Comparison of ENCODE assay signal across 8 cellular contexts in the genomic region with DNA sequence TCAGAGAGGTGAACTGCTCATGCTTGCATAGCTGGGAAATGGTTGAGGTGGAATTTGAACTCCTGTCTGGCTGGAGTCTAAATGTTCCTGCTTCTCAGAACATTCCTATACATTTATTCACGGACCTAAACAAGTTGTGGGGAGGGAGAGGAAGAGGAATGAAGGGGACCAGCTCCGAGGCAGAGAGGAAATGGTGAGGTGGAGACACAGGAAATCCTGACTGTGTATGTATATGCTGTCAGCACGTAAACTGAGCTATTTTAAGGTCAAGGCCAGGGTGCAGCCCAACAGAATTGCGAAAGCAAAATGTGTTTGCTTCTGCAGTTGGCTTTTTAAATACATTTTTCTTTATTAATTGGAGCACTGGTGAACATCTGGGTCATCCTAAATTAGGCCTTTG.
DNase-seq lines count a peak whose midpoint lies in the region; ATAC-seq lines count a peak whose summit lies in the region.
"Had no signal": no experiment of that assay in that cellular context is flagged by ENCODE, and none has a peak within 500 bp of the region (broad histone marks: within the 10 kb centered on the region; RNA-seq: fewer than 3 reads in every experiment).

No MANE protein-coding gene starts in this region.

- ATAC-seq in GM18909 (IDR thresholded peaks at IDR 0.05; ENCODE audit: poor library complexity, unreplicated experiment) (peak; percentile 54), GM18873 (IDR thresholded peaks at IDR 0.05; ENCODE audit: low FRiP score, unreplicated experiment) (no peak)

- H3K4me1 Mint-ChIP-seq in IgD-negative memory B cell (peaks cover 29 to 41% (median 32%) of the 10 kb centered on the region in 3 donors), immature natural killer cell (peaks cover 42 to 55% of the 10 kb centered on the region in 2 donors)
- H3K4me1 Mint-ChIP-seq in activated T-helper 1 cell treated with anti-CD3 and anti-CD28 coated beads, Interleukin-12 subunit alpha, Interleukin-12 subunit beta, Interleukin-2, Interleukin-4 antibody, amounts not matched to agents 30 ng/mL and 10 ng/mL and 1 ng/mL, durations not matched to agents 14 hours and 24 hours and 36 hours (ENCODE audit: low read depth) = peaks cover 62% of the 10 kb centered on the region

- H3K36me3 Mint-ChIP-seq in IgD-negative memory B cell (no peaks in the 10 kb centered on the region), immature natural killer cell (peaks cover 0 to under 1% (median 0%) of the 10 kb centered on the region in 3 donors)
- peaks cover 2% of the 10 kb centered on the region for H3K36me3 Mint-ChIP-seq in activated T-helper 1 cell treated with anti-CD3 and anti-CD28 coated beads, Interleukin-12 subunit alpha, Interleukin-12 subunit beta, Interleukin-2, Interleukin-4 antibody, amounts not matched to agents 30 ng/mL and 10 ng/mL and 1 ng/mL, durations not matched to agents 14 hours and 24 hours and 36 hours (ENCODE audit: low read depth)

- peak; percentile 48 for DNase-seq in activated T-helper 1 cell treated with anti-CD3 and anti-CD28 coated beads, Interleukin-12 subunit alpha, Interleukin-12 subunit beta, Interleukin-2, Interleukin-4 antibody, amounts not matched to agents 30 ng/mL and 10 ng/mL and 1 ng/mL, durations not matched to agents 14 hours and 24 hours and 36 hours (ENCODE audit: low spot score)
- peak; percentile 50 to 60 (median 59) for DNase-seq in immature natural killer cell
- no peak for DNase-seq in hypothalamus (lab: John Stamatoyannopoulos, UW)
- no peak for DNase-seq in cerebellum (ENCODE audit: low spot score)

- H3K9me3 Mint-ChIP-seq in IgD-negative memory B cell = no peaks in the 10 kb centered on the region
- H3K9me3 Mint-ChIP-seq in activated T-helper 1 cell treated with anti-CD3 and anti-CD28 coated beads, Interleukin-12 subunit alpha, Interleukin-12 subunit beta, Interleukin-2, Interleukin-4 antibody, amounts not matched to agents 30 ng/mL and 10 ng/mL and 1 ng/mL, durations not matched to agents 14 hours and 24 hours and 36 hours = no peaks in the 10 kb centered on the region
- peaks cover 0 to under 1% (median 0%) of the 10 kb centered on the region in 6 donors for H3K9me3 Mint-ChIP-seq in immature natural killer cell
- H3K9me3 Mint-ChIP-seq: neural crest cell had no signal

- H3K4me3 Mint-ChIP-seq in IgD-negative memory B cell (peak overlapping the region in 3 of 4 donors; percentile 57 to 85 (median 65)), immature natural killer cell (peak overlapping the region; percentile 77 to 82 (median 77))
- H3K4me3 Mint-ChIP-seq in activated T-helper 1 cell treated with anti-CD3 and anti-CD28 coated beads, Interleukin-12 subunit alpha, Interleukin-12 subunit beta, Interleukin-2, Interleukin-4 antibody, amounts not matched to agents 30 ng/mL and 10 ng/mL and 1 ng/mL, durations not matched to agents 14 hours and 24 hours and 36 hours = peak overlapping the region; percentile 36
- H3K4me3 Mint-ChIP-seq: neural crest cell had no signal

- H3K27ac Mint-ChIP-seq in IgD-negative memory B cell (peak overlapping the region in 2 of 3 donors; percentile 4 to 32), immature natural killer cell (peak overlapping the region; percentile 83 to 97 (median 94))
- H3K27ac Mint-ChIP-seq in activated T-helper 1 cell treated with anti-CD3 and anti-CD28 coated beads, Interleukin-12 subunit alpha, Interleukin-12 subunit beta, Interleukin-2, Interleukin-4 antibody, amounts not matched to agents 30 ng/mL and 10 ng/mL and 1 ng/mL, durations not matched to agents 14 hours and 24 hours and 36 hours = peak overlapping the region; percentile 80

- intact Hi-C loops in activated T-helper 1 cell treated with anti-CD3 and anti-CD28 coated beads, Interleukin-12 subunit alpha, Interleukin-12 subunit beta, Interleukin-2, Interleukin-4 antibody, amounts not matched to agents 30 ng/mL and 10 ng/mL and 1 ng/mL, durations not matched to agents 14 hours and 24 hours and 36 hours (cut with micrococcal nuclease) = loop anchor here (2.0 kb wide), 3 partner anchors 17 to 209 kb away; no protein-coding TSS in a partner anchor

- H3K27me3 Mint-ChIP-seq in IgD-negative memory B cell (peaks cover 3% of the 10 kb centered on the region), immature natural killer cell (ENCODE audit: low read depth in 3 of 3) (peaks cover 1 to 5% (median 5%) of the 10 kb centered on the region in 3 donors)
- peaks cover 4% of the 10 kb centered on the region for H3K27me3 Mint-ChIP-seq in activated T-helper 1 cell treated with anti-CD3 and anti-CD28 coated beads, Interleukin-12 subunit alpha, Interleukin-12 subunit beta, Interleukin-2, Interleukin-4 antibody, amounts not matched to agents 30 ng/mL and 10 ng/mL and 1 ng/mL, durations not matched to agents 14 hours and 24 hours and 36 hours (ENCODE audit: insufficient read depth)

Comparison
In these comparisons a context has a peak if more than half of its experiments do, and no peak if none do; other contexts are left out.
1. H3K27ac Mint-ChIP-seq: peak in every context shown above with its lines; median percentile 94 in immature natural killer cell; 80 in activated T-helper 1 cell treated with anti-CD3 and anti-CD28 coated beads, Interleukin-12 subunit alpha, Interleukin-12 subunit beta, Interleukin-2, Interleukin-4 antibody, amounts not matched to agents 30 ng/mL and 10 ng/mL and 1 ng/mL, durations not matched to agents 14 hours and 24 hours and 36 hours; 18 in IgD-negative memory B cell.
2. DNase-seq: peak in activated T-helper 1 cell treated with anti-CD3 and anti-CD28 coated beads, Interleukin-12 subunit alpha, Interleukin-12 subunit beta, Interleukin-2, Interleukin-4 antibody, amounts not matched to agents 30 ng/mL and 10 ng/mL and 1 ng/mL, durations not matched to agents 14 hours and 24 hours and 36 hours (single experiment) and immature natural killer cell (3 of 3); none in hypothalamus (0 of 51) and cerebellum (single experiment).
3. Peak in every context shown above with its lines, with median percentiles within 50 percentile points of each other: H3K4me3 Mint-ChIP-seq.